Comparison of ENCODE assay signal across 9 cellular contexts in genomic region chr2:105802587-105802986, GRCh38. TPM values are rescaled to one million over a fixed set of nuclear protein-coding genes. Genes with fewer than 3 reads are reported as not detected.
DNase-seq lines count a peak whose midpoint lies in the region; ATAC-seq, FAIRE-seq and TF ChIP-seq lines count a peak whose summit lies in the region.
"Had no signal": no experiment of that assay in that cellular context is flagged by ENCODE, and none has a peak within 500 bp of the region (broad histone marks: within the 10 kb centered on the region; RNA-seq: fewer than 3 reads in every experiment).

No MANE protein-coding gene starts in this region.

- H3K36me3 Mint-ChIP-seq in osteocyte (ENCODE audit: unreplicated experiment): peaks cover 7% of the 10 kb centered on the region

- no peak overlapping the region for H3K27ac Mint-ChIP-seq in osteocyte (ENCODE audit: unreplicated experiment)

- TF ChIP-seq CTCF in osteocyte (IDR thresholded peaks at IDR 0.05): no peak
- no peak for TF ChIP-seq CTCF in pancreas (IDR thresholded peaks at IDR 0.05)

- peaks cover 7 to 16% (median 9%) of the 10 kb centered on the region in 3 donors for H3K4me1 ChIP-seq in pancreas

- 68 to 76% methylated on average over 7 of the region's 7 CpGs for WGBS in pancreas, 2 donors

- H3K36me3 ChIP-seq in pancreas: no peaks in the 10 kb centered on the region

- no peak overlapping the region for H3K27ac ChIP-seq in pancreas

- intact Hi-C loops in pancreas (cut with DNase I): no loop called here

- DNase-seq in activated gamma-delta T cell treated with Interleukin-2 at 50 U/mL for 16 hours (peak; percentile 54), activated gamma-delta T cell (lab: John Stamatoyannopoulos, UW) (no peak), osteocyte (ENCODE audit: extremely low spot score, unreplicated experiment) (no peak), AG20443 (ENCODE audit: low spot score) (no peak), pancreas (no peak)
- DNase-seq in activated T-cell treated with anti-CD3 and anti-CD28 coated beads, Interleukin-2, amount 50 U/mL, for 1 hour: peak; percentile 62
- peak in 3 of 4 experiments; percentile 36 to 56 (median 55) for DNase-seq in stimulated activated CD4-positive, alpha-beta T cell treated with anti-CD3 and anti-CD28 coated beads, Interleukin-1b, Interleukin-23, amount 100 ng/mL, for 24 hours (ENCODE audit: low read depth in 4 of 4, low spot score in 1 of 4)

- ATAC-seq in HG03520 (IDR thresholded peaks at IDR 0.05; ENCODE audit: unreplicated experiment) (peak; percentile 49), pancreas (no peak)

- no peak overlapping the region for H3K4me3 Mint-ChIP-seq in osteocyte (ENCODE audit: unreplicated experiment)

- no peak for FAIRE-seq in pancreas (lab: Jason Lieb, UNC)
- FAIRE-seq: TTC549 had no signal

- no peaks in the 10 kb centered on the region for H3K27me3 ChIP-seq in pancreas

- no peaks in the 10 kb centered on the region for H3K9me3 ChIP-seq in pancreas

- no peaks in the 10 kb centered on the region for H3K9me3 Mint-ChIP-seq in osteocyte (ENCODE audit: unreplicated experiment)

- peaks cover 42% of the 10 kb centered on the region for H3K4me1 Mint-ChIP-seq in osteocyte (ENCODE audit: unreplicated experiment)

- H3K27me3 Mint-ChIP-seq in osteocyte (ENCODE audit: unreplicated experiment): no peaks in the 10 kb centered on the region

- no peak overlapping the region for H3K4me3 ChIP-seq in pancreas

RNA-seq across cellular contexts. Expression of gene NCK2, which starts 57.9 kb away (rescaled TPM):
- total RNA-seq in osteocyte: 39.5 and 45.4 TPM in 2 replicates
- total RNA-seq in pancreas: 10 to 100 TPM; 30.8 to 57.6 (median 31.4) TPM
- 10 to 100 TPM; 28.4 to 29.9 TPM for polyA plus RNA-seq in pancreas

Comparison
In these comparisons a context has a peak if more than half of its experiments do, and no peak if none do; other contexts are left out.
1. DNase-seq: peak in activated gamma-delta T cell treated with Interleukin-2 at 50 U/mL for 16 hours (single experiment), activated T-cell treated with anti-CD3 and anti-CD28 coated beads, Interleukin-2, amount 50 U/mL, for 1 hour (single experiment) and stimulated activated CD4-positive, alpha-beta T cell treated with anti-CD3 and anti-CD28 coated beads, Interleukin-1b, Interleukin-23, amount 100 ng/mL, for 24 hours (3 of 4); none in activated gamma-delta T cell (single experiment), osteocyte (single experiment), AG20443 (single experiment) and pancreas (0 of 6).